1 cellular context compared by ENCODE assay signal in the genomic region with DNA sequence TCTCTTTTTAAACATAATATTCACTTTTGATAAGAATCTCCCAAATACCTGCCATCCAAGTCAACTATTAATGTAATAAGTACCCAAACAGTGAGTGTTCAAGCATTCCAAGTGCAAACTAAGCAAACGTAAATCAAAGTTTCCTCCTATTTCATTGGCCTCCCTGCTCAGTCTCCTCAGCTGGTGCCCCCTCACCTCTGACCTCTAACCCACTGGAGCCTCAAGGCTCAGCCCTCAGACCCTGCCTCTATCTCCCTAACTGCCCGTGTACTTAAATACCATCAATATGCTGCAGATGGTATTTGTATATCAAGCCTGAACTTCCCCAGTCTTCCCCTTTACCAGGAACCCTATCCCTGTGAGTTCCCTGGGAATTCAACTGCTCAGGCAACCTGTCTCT.
TF ChIP-seq lines count a peak whose summit lies in the region.

No MANE protein-coding gene starts in this region.

TF ChIP-seq in SK-N-SH treated with all-trans-retinoic acid at 6 μM for 48 hours, 23 proteins besides CTCF, POLR2A, EP300 and RAD21 (continued from another document):
- TF ChIP-seq, protein P1, sequence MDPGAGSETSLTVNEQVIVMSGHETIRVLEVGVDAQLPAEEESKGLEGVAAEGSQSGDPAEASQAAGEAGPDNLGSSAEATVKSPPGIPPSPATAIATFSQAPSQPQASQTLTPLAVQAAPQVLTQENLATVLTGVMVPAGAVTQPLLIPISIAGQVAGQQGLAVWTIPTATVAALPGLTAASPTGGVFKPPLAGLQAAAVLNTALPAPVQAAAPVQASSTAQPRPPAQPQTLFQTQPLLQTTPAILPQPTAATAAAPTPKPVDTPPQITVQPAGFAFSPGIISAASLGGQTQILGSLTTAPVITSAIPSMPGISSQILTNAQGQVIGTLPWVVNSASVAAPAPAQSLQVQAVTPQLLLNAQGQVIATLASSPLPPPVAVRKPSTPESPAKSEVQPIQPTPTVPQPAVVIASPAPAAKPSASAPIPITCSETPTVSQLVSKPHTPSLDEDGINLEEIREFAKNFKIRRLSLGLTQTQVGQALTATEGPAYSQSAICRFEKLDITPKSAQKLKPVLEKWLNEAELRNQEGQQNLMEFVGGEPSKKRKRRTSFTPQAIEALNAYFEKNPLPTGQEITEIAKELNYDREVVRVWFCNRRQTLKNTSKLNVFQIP (CRISPR knock-in tag; IDR thresholded peaks at IDR 0.05; ENCODE audit: borderline replicate concordance, low read depth): no peak
- TF ChIP-seq ISL1 (CRISPR knock-in tag; IDR thresholded peaks at IDR 0.05): no peak
- TF ChIP-seq ZNF565 (CRISPR knock-in tag; conservative IDR thresholded peaks at IDR 0.05; ENCODE audit: low read depth): no peak
- no peak for TF ChIP-seq ZFP30 (CRISPR knock-in tag; IDR thresholded peaks at IDR 0.05)
- no peak for TF ChIP-seq ZNF8 (CRISPR knock-in tag; IDR thresholded peaks at IDR 0.05)
- TF ChIP-seq ZNF70 (CRISPR knock-in tag; IDR thresholded peaks at IDR 0.05): no peak
- TF ChIP-seq PPARA (CRISPR knock-in tag; IDR thresholded peaks at IDR 0.05; ENCODE audit: borderline replicate concordance): no peak
- TF ChIP-seq ZC3H10 (CRISPR knock-in tag; IDR thresholded peaks at IDR 0.05): no peak
- TF ChIP-seq ESRRG (CRISPR knock-in tag; IDR thresholded peaks at IDR 0.05): no peak
